In the genomic region with DNA sequence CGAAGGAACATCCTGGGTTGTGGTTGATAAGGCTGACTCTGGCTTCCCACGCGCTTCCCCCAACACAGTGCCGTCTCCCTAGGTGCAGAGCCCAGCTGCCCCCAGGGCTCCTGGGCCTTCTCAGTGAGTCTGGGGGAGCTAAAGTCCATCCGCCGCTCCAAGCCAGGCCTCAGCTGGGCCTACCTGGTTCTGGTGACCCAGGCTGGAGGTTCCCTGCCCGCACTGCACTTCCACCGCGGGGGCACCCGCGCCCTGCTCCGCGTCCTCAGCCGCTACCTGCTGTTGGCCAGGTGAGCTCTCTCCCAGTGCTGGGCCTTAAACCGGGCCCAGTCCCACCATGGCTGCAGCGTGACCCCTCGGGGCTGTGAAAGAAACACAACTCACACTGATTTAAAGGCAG, we compare ENCODE assay signal across 1 cellular context.
TF ChIP-seq lines count a peak whose summit lies in the region.

No MANE protein-coding gene starts in this region.

TF ChIP-seq in H1, 55 proteins besides CTCF, POLR2A, EP300 and RAD21:
- TF ChIP-seq SUZ12 (IDR thresholded peaks at IDR 0.05; ENCODE audit: low read length) (no peak), TAF1 (IDR thresholded peaks at IDR 0.05; ENCODE audit: low read depth, low read length) (no peak), SP1 (IDR thresholded peaks at IDR 0.05; ENCODE audit: low read depth, low read length) (no peak), SAP30 (IDR thresholded peaks at IDR 0.05; ENCODE audit: insufficient read depth, insufficient replicate concordance, low read length) (no peak), ASH2L (IDR thresholded peaks at IDR 0.05; ENCODE audit: low read length) (no peak), KDM1A (IDR thresholded peaks at IDR 0.05; ENCODE audit: borderline replicate concordance, low read length) (no peak), CBX5 (IDR thresholded peaks at IDR 0.05; ENCODE audit: low read depth, low read length) (no peak)
- TF ChIP-seq, protein P1, sequence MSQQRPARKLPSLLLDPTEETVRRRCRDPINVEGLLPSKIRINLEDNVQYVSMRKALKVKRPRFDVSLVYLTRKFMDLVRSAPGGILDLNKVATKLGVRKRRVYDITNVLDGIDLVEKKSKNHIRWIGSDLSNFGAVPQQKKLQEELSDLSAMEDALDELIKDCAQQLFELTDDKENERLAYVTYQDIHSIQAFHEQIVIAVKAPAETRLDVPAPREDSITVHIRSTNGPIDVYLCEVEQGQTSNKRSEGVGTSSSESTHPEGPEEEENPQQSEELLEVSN (IDR thresholded peaks at IDR 0.05) = no peak
